1 cellular context compared by ENCODE assay signal in the genomic region with DNA sequence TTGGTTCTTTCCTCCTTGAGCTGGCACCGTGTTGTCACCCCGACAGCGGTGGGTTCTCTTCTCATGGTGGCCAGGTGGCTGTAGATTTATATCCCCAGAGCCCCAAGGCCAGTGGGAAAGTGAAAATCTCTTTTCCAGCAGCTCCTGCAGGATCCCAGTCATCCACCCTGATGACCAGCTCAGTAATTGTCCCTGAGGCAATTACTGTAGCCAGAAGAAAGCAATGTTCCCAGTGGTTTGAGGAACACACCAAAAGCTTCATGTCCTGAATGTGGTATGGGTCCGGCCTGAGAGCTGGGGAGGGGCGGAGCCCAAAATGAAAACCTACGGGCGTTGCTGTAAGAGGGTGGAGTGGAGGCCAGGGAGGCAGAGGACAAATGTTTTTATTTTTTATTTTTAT.
TF ChIP-seq lines count a peak whose summit lies in the region.

No MANE protein-coding gene starts in this region.

TF ChIP-seq in H1, 55 proteins besides CTCF, POLR2A, EP300 and RAD21 (continued from another document):
- TF ChIP-seq FOSL1 (IDR thresholded peaks at IDR 0.05; ENCODE audit: insufficient read depth, low read depth, low read length): no peak
- TF ChIP-seq KDM4A (IDR thresholded peaks at IDR 0.05; ENCODE audit: low read depth, low read length, severe bottlenecking): no peak
- no peak for TF ChIP-seq TAF1 (IDR thresholded peaks at IDR 0.05; ENCODE audit: low read depth, low read length)
- no peak for TF ChIP-seq EGR1 (IDR thresholded peaks at IDR 0.05; ENCODE audit: borderline replicate concordance, low read depth, low read length)
- TF ChIP-seq, protein P1, sequence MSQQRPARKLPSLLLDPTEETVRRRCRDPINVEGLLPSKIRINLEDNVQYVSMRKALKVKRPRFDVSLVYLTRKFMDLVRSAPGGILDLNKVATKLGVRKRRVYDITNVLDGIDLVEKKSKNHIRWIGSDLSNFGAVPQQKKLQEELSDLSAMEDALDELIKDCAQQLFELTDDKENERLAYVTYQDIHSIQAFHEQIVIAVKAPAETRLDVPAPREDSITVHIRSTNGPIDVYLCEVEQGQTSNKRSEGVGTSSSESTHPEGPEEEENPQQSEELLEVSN (IDR thresholded peaks at IDR 0.05): no peak
- TF ChIP-seq POU5F1 (IDR thresholded peaks at IDR 0.05; ENCODE audit: low read depth, low read length): no peak
